15 cellular contexts compared by ENCODE assay signal in the genomic region with DNA sequence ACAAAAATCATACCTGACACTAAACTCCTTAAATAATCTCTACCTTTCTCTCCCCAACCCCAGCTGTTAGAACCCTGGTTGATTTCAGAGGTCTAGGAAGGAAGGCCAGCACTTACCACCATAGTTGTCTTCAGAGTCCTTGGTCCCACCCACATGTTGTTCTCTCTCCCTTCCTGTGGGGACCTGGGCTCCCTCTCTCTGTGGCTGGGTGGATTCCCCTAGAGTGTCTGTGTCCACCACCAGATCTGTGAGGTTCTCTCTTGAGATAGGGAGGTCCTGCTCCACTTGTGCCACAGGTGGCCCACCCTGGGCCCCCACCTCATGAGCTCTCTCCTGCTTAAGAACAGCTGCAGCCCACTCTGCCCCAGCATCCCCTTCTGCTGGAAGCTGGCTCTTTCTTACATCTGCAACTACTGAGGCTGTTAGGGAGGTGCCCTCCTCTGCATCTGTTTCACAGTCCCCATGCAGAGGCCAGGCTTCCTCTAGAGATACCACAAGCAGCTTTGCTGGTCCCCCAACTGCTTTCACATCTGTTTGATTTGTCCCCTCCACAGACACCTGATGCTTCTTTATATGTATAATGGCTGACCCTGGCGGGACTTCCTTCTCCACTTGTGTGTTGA. TPM values are rescaled to one million over a fixed set of nuclear protein-coding genes. Genes with fewer than 3 reads are reported as not detected.
A peak's percentile ranks its signal among the peaks of the same experiment; 100 is the strongest.
DNase-seq lines count a peak whose midpoint lies in the region; ATAC-seq, FAIRE-seq and TF ChIP-seq lines count a peak whose summit lies in the region.
"Had no signal": no experiment of that assay in that cellular context is flagged by ENCODE, and none has a peak within 500 bp of the region (broad histone marks: within the 10 kb centered on the region; RNA-seq: fewer than 3 reads in every experiment).

No MANE protein-coding gene starts in this region.

- intact Hi-C loops in K562 (cut with micrococcal nuclease) (no loop called here), esophagus squamous epithelium (cut with DNase I) (no loop called here)

- H3K4me3 Mint-ChIP-seq in activated naive CD4-positive, alpha-beta T cell treated with anti-CD3 and anti-CD28 coated beads, Interleukin-2, amount 10 ng/mL, durations not matched to agents 7 days and 5 days, result peak overlapping the region; percentile 67

- H3K4me1 ChIP-seq in K562 (replicated peaks in 1 of 2; ENCODE audit: control insufficient read depth in 2 of 2, insufficient read depth in 2 of 2, low read length in 2 of 2), result peaks cover 4 to 10% of the 10 kb centered on the region in 2 experiments; a peak in 3 of 5 replicates
- H3K4me1 ChIP-seq in thymus (ENCODE audit: control insufficient read depth, insufficient read depth, low read length), result peaks cover 31% of the 10 kb centered on the region
- H3K4me1 ChIP-seq in esophagus squamous epithelium, result peaks cover 7 to 31% (median 9%) of the 10 kb centered on the region in 3 donors

- H3K27me3 ChIP-seq in K562 (ENCODE audit: control insufficient read depth in 2 of 2, insufficient read depth in 2 of 2, low read length in 2 of 2) (no peaks in the 10 kb centered on the region), thymus (ENCODE audit: control insufficient read depth, insufficient read depth) (no peaks in the 10 kb centered on the region), esophagus squamous epithelium (no peaks in the 10 kb centered on the region)
- H3K27me3 ChIP-seq: gastrocnemius medialis, SJSA1 had no signal

- POLR2A ChIA-PET in K562 (lab: Yijun Ruan, JAX), result interaction anchor here (0.7 to 27.1 kb wide), 6 partner anchors 10 to 245 kb away, joined by 3 to 524 read pairs (median 4); partner anchors contain the start of gene NRM

- in situ Hi-C loops in K562 (cut with MboI), result no loop called here

- H3K4me3 ChIP-seq in K562 (no peak overlapping the region), thymus (ENCODE audit: low read length) (no peak overlapping the region), esophagus squamous epithelium (no peak overlapping the region)
- H3K4me3 ChIP-seq: gastrocnemius medialis, SJSA1, thoracic aorta had no signal

- DNase-seq in activated naive CD4-positive, alpha-beta T cell treated with anti-CD3 and anti-CD28 coated beads, Interleukin-2, amount 10 ng/mL, durations not matched to agents 7 days and 5 days, result peak; percentile 51
- no peak for DNase-seq in activated naive CD4-positive, alpha-beta T cell (lab: John Stamatoyannopoulos, UW)
- peak in 1 of 4 experiments; percentile 8 for DNase-seq in K562 (ENCODE audit: extremely low read depth in 1 of 4, low spot score in 3 of 4)
- DNase-seq in putamen (ENCODE audit: low spot score), result no peak
- no peak for DNase-seq in esophagus squamous epithelium (lab: John Stamatoyannopoulos, UW)
- DNase-seq: gastrocnemius medialis; NCI-H1417; NCI-H446 treated with DMSO at 0.1 percent for 48 hours; stimulated activated CD4-positive, alpha-beta T cell treated with anti-CD3 and anti-CD28 coated beads, Interleukin-15, amount 100 ng/mL, for 24 hours had no signal

- H3K36me3 ChIP-seq in K562 (ENCODE audit: control insufficient read depth, insufficient read depth, low read length), result peaks cover 79% of the 10 kb centered on the region
- H3K36me3 ChIP-seq in thymus (ENCODE audit: control insufficient read depth, insufficient read depth), result peaks cover 30% of the 10 kb centered on the region
- H3K36me3 ChIP-seq in esophagus squamous epithelium, result peaks cover 0 to 81% (median 18%) of the 10 kb centered on the region in 3 donors

- 90% methylated on average over 1 of the region's 1 CpG for WGBS in K562 (ENCODE audit: insufficient coverage, low coverage, missing lambda C conversion rate)
- 18% methylated on average over 1 of the region's 1 CpG for WGBS in thymus
- 50 to 73% methylated on average over 1 of the region's 1 CpG for WGBS in esophagus squamous epithelium, 2 donors

- TF ChIP-seq EP300 in K562 (IDR thresholded peaks at IDR 0.05; ENCODE audit: low read length), result no peak

- no peaks in the 10 kb centered on the region for H4K20me1 ChIP-seq in K562 (replicated peaks; ENCODE audit: control insufficient read depth, insufficient read depth, low read length)

- TF ChIP-seq POLR2A in K562 (conservative IDR thresholded peaks at IDR 0.05) (no peak), esophagus squamous epithelium (IDR thresholded peaks at IDR 0.05) (no peak)

- H3K4me1 Mint-ChIP-seq in activated naive CD4-positive, alpha-beta T cell treated with anti-CD3 and anti-CD28 coated beads, Interleukin-2, amount 10 ng/mL, durations not matched to agents 7 days and 5 days, result peaks cover 56% of the 10 kb centered on the region

- FAIRE-seq in K562 (lab: Jason Lieb, UNC), result no peak
- FAIRE-seq: endometrium had no signal

- TF ChIP-seq RAD21 in K562 (CRISPR knock-in tag; conservative IDR thresholded peaks at IDR 0.05 in 1 of 2, IDR thresholded peaks at IDR 0.05 in 1 of 2), result no peak

- no peak overlapping the region for H3K27ac ChIP-seq in K562 (ENCODE audit: extremely low read depth, low read depth, low read length)
- peak overlapping the region; percentile 48 for H3K27ac ChIP-seq in thymus (ENCODE audit: low read depth)
- no peak overlapping the region for H3K27ac ChIP-seq in esophagus squamous epithelium
- H3K27ac ChIP-seq: gastrocnemius medialis, SJSA1, thoracic aorta had no signal

- peak overlapping the region; percentile 92 for H3K27ac Mint-ChIP-seq in activated naive CD4-positive, alpha-beta T cell treated with anti-CD3 and anti-CD28 coated beads, Interleukin-2, amount 10 ng/mL, durations not matched to agents 7 days and 5 days

- H3K9me1 ChIP-seq in K562 (ENCODE audit: control insufficient read depth, insufficient read depth, low read length), result no peaks in the 10 kb centered on the region

- H3K27me3 Mint-ChIP-seq in activated naive CD4-positive, alpha-beta T cell treated with anti-CD3 and anti-CD28 coated beads, Interleukin-2, amount 10 ng/mL, durations not matched to agents 7 days and 5 days, result no peaks in the 10 kb centered on the region

- ATAC-seq in HG02981 (IDR thresholded peaks at IDR 0.05; ENCODE audit: unreplicated experiment), result peak; percentile 51
- ATAC-seq in K562, result peak; percentile 8; the same call in 1 of the 3 replicates
- no peak for ATAC-seq in GM21529 (IDR thresholded peaks at IDR 0.05; ENCODE audit: unreplicated experiment)
- ATAC-seq: gastrocnemius medialis had no signal

- peaks cover 71% of the 10 kb centered on the region for H3K36me3 Mint-ChIP-seq in activated naive CD4-positive, alpha-beta T cell treated with anti-CD3 and anti-CD28 coated beads, Interleukin-2, amount 10 ng/mL, durations not matched to agents 7 days and 5 days

- CTCF ChIA-PET in activated naive CD4-positive, alpha-beta T cell treated with anti-CD3 and anti-CD28 coated beads, Interleukin-2, amount 10 ng/mL, durations not matched to agents 7 days and 5 days (lab: Charles Lee), result interaction anchor here (1.1 to 1.8 kb wide), 3 partner anchors 10 to 39 kb away, joined by 4 to 10 read pairs (median 4); partner anchors contain the start of gene DHX16
- CTCF ChIA-PET in K562 (lab: Yijun Ruan, JAX; ENCODE audit: low intra/inter-chr PET ratio), result no interaction called here

- H3K9me3 ChIP-seq in K562 (replicated peaks; ENCODE audit: control insufficient read depth, insufficient read depth, low read depth, low read length) (no peaks in the 10 kb centered on the region), thymus (ENCODE audit: control insufficient read depth) (no peaks in the 10 kb centered on the region), esophagus squamous epithelium (no peaks in the 10 kb centered on the region)
- H3K9me3 ChIP-seq: gastrocnemius medialis, SJSA1, thoracic aorta had no signal

- TF ChIP-seq CTCF in K562 (IDR thresholded peaks at IDR 0.05 in 2 of 3, conservative IDR thresholded peaks at IDR 0.05 in 1 of 3; ENCODE audit: insufficient read depth in 2 of 3, low read depth in 1 of 3, low read length in 3 of 3) (no peak), esophagus squamous epithelium (IDR thresholded peaks at IDR 0.05) (no peak)

- no TSS peak for BruUV-seq in K562 (replicated peaks; lab: Mats Ljungman, UMichigan)

- no peaks in the 10 kb centered on the region for H3K9me3 Mint-ChIP-seq in activated naive CD4-positive, alpha-beta T cell treated with anti-CD3 and anti-CD28 coated beads, Interleukin-2, amount 10 ng/mL, durations not matched to agents 7 days and 5 days

- H3K4me2 ChIP-seq in K562 (ENCODE audit: insufficient read depth, low read length), result no peak overlapping the region

- H3K79me2 ChIP-seq in K562 (ENCODE audit: control insufficient read depth, insufficient read depth, low read length), result peaks cover 30% of the 10 kb centered on the region

- 0 out of 4 replicates have a peak overlapping the region, but pooled peaks of 1 of the 2 experiments have one; percentile 39 for H3K9ac ChIP-seq in K562 (ENCODE audit: insufficient read depth in 1 of 2, low read depth in 2 of 2, low read length in 2 of 2)

- H2AFZ ChIP-seq in K562 (ENCODE audit: low read depth, low read length), result no peak overlapping the region

RNA-seq across cellular contexts. Expression of gene MDC1, which starts 5.2 kb away (rescaled TPM):
- total RNA-seq in K562 (2011; cell fraction: chromatin; rRNA removed; ENCODE audit: low replicate concordance), result 79.5 and 80.7 TPM in 2 replicates
- 47.5 and 50.5 TPM in 2 replicates for total RNA-seq in K562 (2011; cell fraction: nucleolus; rRNA removed)
- 62.0 and 85.1 TPM in 2 replicates for total RNA-seq in K562 (2011; cell fraction: nucleoplasm; rRNA removed)
- total RNA-seq in K562 (2014; rRNA removed) (15.7 and 24.3 TPM in 2 replicates), K562 (2014; rRNA removed; fragmentation: Illumina TruSeq; extraction: Trizol) (20.0 and 25.5 TPM in 2 replicates), K562 (2015; rRNA removed; fragmentation: Illumina TruSeq; extraction: Trizol) (15.6 and 18.2 TPM in 2 replicates), K562 (2021) (96.8 and 114 TPM in 2 replicates), esophagus squamous epithelium (1 to 10 TPM; 2.4 to 7.4 (median 7.0) TPM)
- polyA plus RNA-seq in K562 (2011; rRNA removed) (21.5 and 55.8 TPM in 2 replicates), K562 (2014; fragmentation: Illumina TruSeq; extraction: Trizol) (72.9 and 95.4 TPM in 2 replicates), K562 (2014; fragmentation: Nextera tagmentation; extraction: Ambion mirVana) (1 to 10 TPM; 8.2 to 8.8 TPM), K562 (2014; rRNA removed) (31.3 and 35.0 TPM in 2 replicates), thymus (21.6 TPM)
- 28.0 and 35.1 TPM in 2 replicates for polyA plus RNA-seq in K562 (2011; cell fraction: cytosol; rRNA removed)
- polyA plus RNA-seq in K562 (2011; cell fraction: nucleus; rRNA removed), result 105 and 141 TPM in 2 replicates
- 68.1 and 105 TPM in 2 replicates for polyA plus RNA-seq in K562 (2012)
- polyA minus RNA-seq in K562 (2011; rRNA and poly(A)+ RNA removed), result 24.0 and 34.6 TPM in 2 replicates
- 56.9 and 94.9 TPM in 2 replicates for polyA minus RNA-seq in K562 (2011; cell fraction: cytosol; rRNA and poly(A)+ RNA removed)
- 16.4 and 27.8 TPM in 2 replicates for polyA minus RNA-seq in K562 (2011; cell fraction: nucleus; rRNA and poly(A)+ RNA removed)

RNA-seq across cellular contexts. Expression of gene TUBB, which starts 8.3 kb away (rescaled TPM):
- total RNA-seq in K562 (2011; cell fraction: chromatin; rRNA removed; ENCODE audit: low replicate concordance), result 127 and 264 TPM in 2 replicates
- 272 and 276 TPM in 2 replicates for total RNA-seq in K562 (2011; cell fraction: nucleolus; rRNA removed)
- 270 and 313 TPM in 2 replicates for total RNA-seq in K562 (2011; cell fraction: nucleoplasm; rRNA removed)
- total RNA-seq in K562 (2014; rRNA removed) (1,062 and 1,409 TPM in 2 replicates), K562 (2014; rRNA removed; fragmentation: Illumina TruSeq; extraction: Trizol) (863 and 971 TPM in 2 replicates), K562 (2015; rRNA removed; fragmentation: Illumina TruSeq; extraction: Trizol) (1,443 and 1,478 TPM in 2 replicates), K562 (2021) (1,495 and 1,529 TPM in 2 replicates), esophagus squamous epithelium (100 to 1,000 TPM; 151 to 351 (median 255) TPM)
- polyA plus RNA-seq in K562 (2011; rRNA removed) (2,369 and 2,705 TPM in 2 replicates), K562 (2014; fragmentation: Illumina TruSeq; extraction: Trizol) (2,541 and 2,870 TPM in 2 replicates), K562 (2014; fragmentation: Nextera tagmentation; extraction: Ambion mirVana) (1,000 to 10,000 TPM; 1,106 to 1,864 TPM), K562 (2014; rRNA removed) (1,462 and 1,903 TPM in 2 replicates), thymus (137 TPM)
- 2,776 and 3,265 TPM in 2 replicates for polyA plus RNA-seq in K562 (2011; cell fraction: cytosol; rRNA removed)
- 619 and 708 TPM in 2 replicates for polyA plus RNA-seq in K562 (2011; cell fraction: nucleus; rRNA removed)
- polyA plus RNA-seq in K562 (2012), result 1,523 and 1,878 TPM in 2 replicates
- polyA minus RNA-seq in K562 (2011; rRNA and poly(A)+ RNA removed), result 1,764 and 2,070 TPM in 2 replicates
- polyA minus RNA-seq in K562 (2011; cell fraction: cytosol; rRNA and poly(A)+ RNA removed), result 880 and 960 TPM in 2 replicates
- polyA minus RNA-seq in K562 (2011; cell fraction: nucleus; rRNA and poly(A)+ RNA removed), result 140 and 261 TPM in 2 replicates

RNA-seq across cellular contexts. Expression of gene NRM, which starts 21.1 kb away (rescaled TPM):
- total RNA-seq in K562 (2011; cell fraction: chromatin; rRNA removed; ENCODE audit: low replicate concordance), result 17.1 and 42.3 TPM in 2 replicates
- total RNA-seq in K562 (2011; cell fraction: nucleolus; rRNA removed), result 41.3 and 48.0 TPM in 2 replicates
- 51.0 and 61.6 TPM in 2 replicates for total RNA-seq in K562 (2011; cell fraction: nucleoplasm; rRNA removed)
- total RNA-seq in K562 (2014; rRNA removed), result 9.7 and 12.4 TPM in 2 replicates
- total RNA-seq in K562 (2014; rRNA removed; fragmentation: Illumina TruSeq; extraction: Trizol), result 10.6 and 14.4 TPM in 2 replicates
- 17.4 and 18.1 TPM in 2 replicates for total RNA-seq in K562 (2015; rRNA removed; fragmentation: Illumina TruSeq; extraction: Trizol)
- 32.9 and 35.7 TPM in 2 replicates for total RNA-seq in K562 (2021)
- polyA plus RNA-seq in K562 (2011; rRNA removed), result 12.6 and 22.9 TPM in 2 replicates
- polyA plus RNA-seq in K562 (2011; cell fraction: cytosol; rRNA removed), result 26.4 and 41.5 TPM in 2 replicates
- polyA plus RNA-seq in K562 (2011; cell fraction: nucleus; rRNA removed), result 28.3 and 48.5 TPM in 2 replicates
- 45.0 and 59.0 TPM in 2 replicates for polyA plus RNA-seq in K562 (2012)
- polyA plus RNA-seq in K562 (2014; fragmentation: Illumina TruSeq; extraction: Trizol), result 57.9 and 58.2 TPM in 2 replicates
- 10 to 100 TPM; 16.1 to 18.6 TPM for polyA plus RNA-seq in K562 (2014; fragmentation: Nextera tagmentation; extraction: Ambion mirVana)
- polyA plus RNA-seq in K562 (2014; rRNA removed), result 19.4 and 22.5 TPM in 2 replicates
- polyA minus RNA-seq in K562 (2011; rRNA and poly(A)+ RNA removed), result 14.4 and 15.0 TPM in 2 replicates
- 19.7 and 29.2 TPM in 2 replicates for polyA minus RNA-seq in K562 (2011; cell fraction: cytosol; rRNA and poly(A)+ RNA removed)
- 12.0 and 14.7 TPM in 2 replicates for polyA minus RNA-seq in K562 (2011; cell fraction: nucleus; rRNA and poly(A)+ RNA removed)
- polyA plus RNA-seq in thymus, result 10.4 TPM
- 1 to 10 TPM; 3.8 to 7.4 (median 6.7) TPM for total RNA-seq in esophagus squamous epithelium

RNA-seq across cellular contexts. Expression of gene PPP1R18, which starts 25.4 kb away (rescaled TPM):
- total RNA-seq in K562 (2011; cell fraction: chromatin; rRNA removed; ENCODE audit: low replicate concordance), result 17.9 and 43.7 TPM in 2 replicates
- total RNA-seq in K562 (2011; cell fraction: nucleolus; rRNA removed), result 30.3 and 35.5 TPM in 2 replicates
- 35.6 and 50.9 TPM in 2 replicates for total RNA-seq in K562 (2011; cell fraction: nucleoplasm; rRNA removed)
- total RNA-seq in K562 (2014; rRNA removed), result 29.1 and 46.5 TPM in 2 replicates
- total RNA-seq in K562 (2014; rRNA removed; fragmentation: Illumina TruSeq; extraction: Trizol), result 36.3 and 37.5 TPM in 2 replicates
- 42.6 and 45.3 TPM in 2 replicates for total RNA-seq in K562 (2015; rRNA removed; fragmentation: Illumina TruSeq; extraction: Trizol)
- total RNA-seq in K562 (2021), result 65.1 and 69.5 TPM in 2 replicates
- 80.5 and 118 TPM in 2 replicates for polyA plus RNA-seq in K562 (2011; rRNA removed)
- polyA plus RNA-seq in K562 (2011; cell fraction: cytosol; rRNA removed), result 136 and 150 TPM in 2 replicates
- 69.7 and 114 TPM in 2 replicates for polyA plus RNA-seq in K562 (2011; cell fraction: nucleus; rRNA removed)
- 53.8 and 162 TPM in 2 replicates for polyA plus RNA-seq in K562 (2012)
- polyA plus RNA-seq in K562 (2014; fragmentation: Illumina TruSeq; extraction: Trizol), result 96.8 and 99.2 TPM in 2 replicates
- 10 to 100 TPM; 12.0 to 12.6 TPM for polyA plus RNA-seq in K562 (2014; fragmentation: Nextera tagmentation; extraction: Ambion mirVana)
- 60.2 and 69.0 TPM in 2 replicates for polyA plus RNA-seq in K562 (2014; rRNA removed)
- polyA minus RNA-seq in K562 (2011; rRNA and poly(A)+ RNA removed), result 44.7 TPM in 2 replicates
- polyA minus RNA-seq in K562 (2011; cell fraction: cytosol; rRNA and poly(A)+ RNA removed), result 38.3 and 45.2 TPM in 2 replicates
- polyA minus RNA-seq in K562 (2011; cell fraction: nucleus; rRNA and poly(A)+ RNA removed), result 12.0 and 26.3 TPM in 2 replicates
- polyA plus RNA-seq in thymus, result 115 TPM
- 10 to 100 TPM in 3 of 4 donors, 1 to 10 TPM in 1; 9.8 to 22.2 (median 17.4) TPM for total RNA-seq in esophagus squamous epithelium

RNA-seq across cellular contexts. Expression of gene FLOT1, which starts 30.6 kb away (rescaled TPM):
- total RNA-seq in K562 (2011; cell fraction: chromatin; rRNA removed; ENCODE audit: low replicate concordance), result 164 and 277 TPM in 2 replicates
- total RNA-seq in K562 (2011; cell fraction: nucleolus; rRNA removed), result 152 and 165 TPM in 2 replicates
- total RNA-seq in K562 (2011; cell fraction: nucleoplasm; rRNA removed), result 155 and 194 TPM in 2 replicates
- total RNA-seq in K562 (2014; rRNA removed) (118 and 131 TPM in 2 replicates), K562 (2014; rRNA removed; fragmentation: Illumina TruSeq; extraction: Trizol) (84.7 and 84.8 TPM in 2 replicates), K562 (2015; rRNA removed; fragmentation: Illumina TruSeq; extraction: Trizol) (101 and 102 TPM in 2 replicates), K562 (2021) (124 and 127 TPM in 2 replicates), esophagus squamous epithelium (10 to 100 TPM; 46.7 to 88.8 (median 64.4) TPM)
- polyA plus RNA-seq in K562 (2011; rRNA removed) (131 and 154 TPM in 2 replicates), K562 (2014; fragmentation: Illumina TruSeq; extraction: Trizol) (138 and 144 TPM in 2 replicates), K562 (2014; fragmentation: Nextera tagmentation; extraction: Ambion mirVana) (10 to 100 TPM; 11.7 to 12.0 TPM), K562 (2014; rRNA removed) (149 and 174 TPM in 2 replicates), thymus (157 TPM)
- 144 and 149 TPM in 2 replicates for polyA plus RNA-seq in K562 (2011; cell fraction: cytosol; rRNA removed)
- 209 and 233 TPM in 2 replicates for polyA plus RNA-seq in K562 (2011; cell fraction: nucleus; rRNA removed)
- polyA plus RNA-seq in K562 (2012), result 135 and 272 TPM in 2 replicates
- polyA minus RNA-seq in K562 (2011; rRNA and poly(A)+ RNA removed), result 122 and 132 TPM in 2 replicates
- 72.2 and 76.2 TPM in 2 replicates for polyA minus RNA-seq in K562 (2011; cell fraction: cytosol; rRNA and poly(A)+ RNA removed)
- 38.5 and 58.5 TPM in 2 replicates for polyA minus RNA-seq in K562 (2011; cell fraction: nucleus; rRNA and poly(A)+ RNA removed)
